9 cellular contexts compared by ENCODE assay signal in genomic region chr7:2523941-2524807, GRCh38. TPM values are rescaled to one million over a fixed set of nuclear protein-coding genes. Genes with fewer than 3 reads are reported as not detected.
DNase-seq lines count a peak whose midpoint lies in the region; ATAC-seq and TF ChIP-seq lines count a peak whose summit lies in the region.
"Had no signal": no experiment of that assay in that cellular context is flagged by ENCODE, and none has a peak within 500 bp of the region (broad histone marks: within the 10 kb centered on the region; RNA-seq: fewer than 3 reads in every experiment).

No MANE protein-coding gene starts in this region.

- no peak for TF ChIP-seq POLR2A in IMR-90 (IDR thresholded peaks at IDR 0.05; ENCODE audit: low read depth, low read length)
- TF ChIP-seq POLR2A in esophagus muscularis mucosa (IDR thresholded peaks at IDR 0.05; ENCODE audit: low read depth) = no peak

- no peak overlapping the region for H3K4ac ChIP-seq in IMR-90 (ENCODE audit: low read depth, low read length)

- H3K4me1 ChIP-seq in ACC112 (ENCODE audit: control insufficient read depth, insufficient read depth, low read length, unreplicated experiment) = peaks cover 52% of the 10 kb centered on the region
- H3K4me1 ChIP-seq in IMR-90 (ENCODE audit: control insufficient read depth, insufficient read depth, low read length) = peaks cover 26% of the 10 kb centered on the region
- peaks cover 54 to 61% of the 10 kb centered on the region in 2 experiments; a peak in 3 of 4 replicates for H3K4me1 ChIP-seq in SK-N-SH (ENCODE audit: control insufficient read depth in 1 of 2, insufficient read depth in 2 of 2, low read depth in 1 of 2, low read length in 1 of 2)
- H3K4me1 ChIP-seq in esophagus muscularis mucosa = peaks cover 57 to 95% (median 90%) of the 10 kb centered on the region in 4 donors

- H3K9ac ChIP-seq in IMR-90 (ENCODE audit: low read depth, low read length) (no peak overlapping the region), SK-N-SH (peak overlapping the region; percentile 51; the same call in 1 of the 2 replicates)

- H4K20me1 ChIP-seq in IMR-90 (ENCODE audit: insufficient read depth, low read length) (0 out of 2 replicates have a peak, but pooled peaks cover 9% of the 10 kb centered on the region), SK-N-SH (ENCODE audit: insufficient read depth) (peaks cover 10% of the 10 kb centered on the region; the same call in 1 of the 2 replicates)

- WGBS in IMR-90 (ENCODE audit: extremely low coverage in 2 of 2, insufficient read length in 1 of 2), 2 experiments = 50% methylated on average over 18 of the region's 51 CpGs; no CpG with 5 or more reads in 1 of the 2 experiments
- 69% methylated on average over 30 of the region's 51 CpGs for WGBS in SK-N-SH (ENCODE audit: low lambda C conversion rate)
- 27% methylated on average over 9 of the region's 51 CpGs for WGBS in esophagus muscularis mucosa

- H3K23ac ChIP-seq in IMR-90 (ENCODE audit: low read depth, low read length) = no peak overlapping the region

- H3K27ac ChIP-seq in ACC112 (ENCODE audit: low read depth, low read length) (no peak overlapping the region), IMR-90 (ENCODE audit: insufficient read depth, low read length) (no peak overlapping the region), SK-N-SH (ENCODE audit: low read depth in 2 of 2, low read length in 1 of 2) (peak overlapping the region; percentile 48 to 56), esophagus muscularis mucosa (replicated peaks in 1 of 4) (peak overlapping the region; percentile 12 to 58 (median 50))

- H2BK120ac ChIP-seq in IMR-90 (ENCODE audit: low read depth, low read length) = no peak overlapping the region

- no peaks in the 10 kb centered on the region for H3K9me2 ChIP-seq in SK-N-SH

- dilution Hi-C loops in IMR-90 (cut with HindIII; ENCODE audit: low sequenced_read_pairs, unreplicated experiment) = no loop called here

- H2BK5ac ChIP-seq in IMR-90 (ENCODE audit: low read depth, low read length, poor library complexity, severe bottlenecking) = no peak overlapping the region

- TF ChIP-seq EP300 in SK-N-SH (IDR thresholded peaks at IDR 0.05; ENCODE audit: borderline replicate concordance in 1 of 2, low read depth in 1 of 2, low read length in 1 of 2) (peak; percentile 40 to 49; a peak in 1 of 4 replicates), esophagus muscularis mucosa (IDR thresholded peaks at IDR 0.05) (no peak)

- no peak overlapping the region for H2BK20ac ChIP-seq in IMR-90 (ENCODE audit: low read depth, low read length)

- no peaks in the 10 kb centered on the region for H3K9me3 ChIP-seq in IMR-90 (ENCODE audit: control insufficient read depth, insufficient read depth, low read length)
- no peaks in the 10 kb centered on the region for H3K9me3 ChIP-seq in SK-N-SH
- H3K9me3 ChIP-seq in esophagus muscularis mucosa = no peaks in the 10 kb centered on the region

- H3K18ac ChIP-seq in IMR-90 (ENCODE audit: low read depth, low read length) = no peak overlapping the region

- H2AK5ac ChIP-seq in IMR-90 (ENCODE audit: low read depth, low read length) = peak overlapping the region; percentile 2; the same call in 1 of the 2 replicates

- TF ChIP-seq RAD21 in IMR-90 (IDR thresholded peaks at IDR 0.05; ENCODE audit: low read length) (no peak), SK-N-SH (IDR thresholded peaks at IDR 0.05; ENCODE audit: low read length) (peak; percentile 10; the same call in 1 of the 2 replicates)

- peaks cover 0 to 6% of the 10 kb centered on the region in 2 experiments; a peak in 1 of 4 replicates for H3K79me1 ChIP-seq in IMR-90 (ENCODE audit: low read depth in 1 of 2, low read length in 2 of 2)

- H2AK9ac ChIP-seq in IMR-90 (replicated peaks; ENCODE audit: low read depth, low read length, poor library complexity) = peak overlapping the region; percentile 47

- CTCF ChIA-PET in IMR-90 (lab: Yijun Ruan, JAX) (no interaction called here), SK-N-SH (lab: Yijun Ruan, JAX) (interaction anchor here (0.5 to 1.9 kb wide), 6 partner anchors 28 to 775 kb away, joined by 3 to 5 read pairs (median 4); no protein-coding TSS in a partner anchor)

- POLR2A ChIA-PET in IMR-90 (lab: Charles Lee; ENCODE audit: unreplicated experiment) (no interaction called here), SK-N-SH (lab: Yijun Ruan, JAX) (interaction anchor here (1.2 kb wide), 1 partner anchor 28 kb away, joined by 3 read pairs; no protein-coding TSS in a partner anchor)

- H3F3A ChIP-seq in SK-N-SH (replicated peaks; ENCODE audit: insufficient read depth) = peaks cover 48% of the 10 kb centered on the region

- H3K9me1 ChIP-seq in IMR-90 (ENCODE audit: insufficient read depth, low read length) = no peaks in the 10 kb centered on the region

- no peak overlapping the region for H4K8ac ChIP-seq in IMR-90 (ENCODE audit: low read depth in 2 of 2, low read length in 2 of 2)

- H3K36me3 ChIP-seq in ACC112 (ENCODE audit: insufficient read depth, low read length) (no peaks in the 10 kb centered on the region), IMR-90 (ENCODE audit: control insufficient read depth, insufficient read depth, low read length) (no peaks in the 10 kb centered on the region), SK-N-SH (replicated peaks in 1 of 2; ENCODE audit: control insufficient read depth in 1 of 2, insufficient read depth in 2 of 2, low read length in 1 of 2) (peaks cover 6 to 7% of the 10 kb centered on the region in 2 experiments), esophagus muscularis mucosa (peaks cover 0 to 32% (median 17%) of the 10 kb centered on the region in 4 donors)

- H3K4me2 ChIP-seq in IMR-90 (ENCODE audit: low read depth, low read length) (no peak overlapping the region), SK-N-SH (peak overlapping the region; percentile 90)

- H4K91ac ChIP-seq in IMR-90 (ENCODE audit: insufficient read depth, low read depth, low read length) = no peak overlapping the region

- ATAC-seq in IMR-90 (ENCODE audit: low read depth) (no peak), HG03342 (IDR thresholded peaks at IDR 0.05; ENCODE audit: unreplicated experiment) (no peak)

- DNase-seq in IMR-90 (peak; percentile 41), SK-N-SH (peak; percentile 91), esophagus muscularis mucosa (ENCODE audit: extremely low spot score) (no peak), mucosa of gallbladder (ENCODE audit: low spot score) (peak; percentile 93), NCI-H524 treated with DMSO at 0.1 percent for 48 hours (lab: John Stamatoyannopoulos, UW) (no peak)
- no peak for DNase-seq in effector CD8-positive, alpha-beta T cell (lab: John Stamatoyannopoulos, UW)

- H3K79me2 ChIP-seq in ACC112 (ENCODE audit: control insufficient read depth, insufficient read depth, low read length, unreplicated experiment) (peaks cover 16% of the 10 kb centered on the region), SK-N-SH (ENCODE audit: insufficient read depth) (peaks cover 48% of the 10 kb centered on the region)

- no peak overlapping the region for H3K56ac ChIP-seq in IMR-90 (ENCODE audit: extremely low read depth, insufficient read depth, low read length)

- no peak overlapping the region for H4K5ac ChIP-seq in IMR-90 (ENCODE audit: low read depth, low read length)

- in situ Hi-C loops in IMR-90 (cut with MboI; ENCODE audit: low sequenced_read_pairs) = no loop called here

- H3K14ac ChIP-seq in IMR-90 (replicated peaks; ENCODE audit: low read depth, low read length) = no peak overlapping the region

- no TSS peak for BruUV-seq in IMR-90 (replicated peaks; lab: Mats Ljungman, UMichigan)

- H3K4me3 ChIP-seq in ACC112 (ENCODE audit: low read depth, low read length) (peak overlapping the region; percentile 86; the same call in 1 of the 2 replicates), IMR-90 (ENCODE audit: insufficient read depth, low read depth, low read length) (no peak overlapping the region), SK-N-SH (ENCODE audit: low read depth in 2 of 2, low read length in 1 of 2) (no peak overlapping the region; a peak in 1 of 4 replicates), esophagus muscularis mucosa (peak overlapping the region; percentile 62 to 71 (median 64))

- TF ChIP-seq CTCF in IMR-90 (conservative IDR thresholded peaks at IDR 0.05; ENCODE audit: low read depth, low read length) (no peak), SK-N-SH (IDR thresholded peaks at IDR 0.05) (no peak), esophagus muscularis mucosa (IDR thresholded peaks at IDR 0.05) (no peak)

- no peak overlapping the region for H2BK15ac ChIP-seq in IMR-90 (ENCODE audit: low read depth, low read length)

- H3K27me3 ChIP-seq in ACC112 (ENCODE audit: insufficient read depth, low read length) (no peaks in the 10 kb centered on the region), IMR-90 (ENCODE audit: control insufficient read depth, insufficient read depth, low read length) (no peaks in the 10 kb centered on the region), SK-N-SH (ENCODE audit: insufficient read depth) (no peaks in the 10 kb centered on the region), esophagus muscularis mucosa (peaks cover 0 to 93% (median 41%) of the 10 kb centered on the region in 4 donors)

- no peak overlapping the region for H2AFZ ChIP-seq in ACC112 (ENCODE audit: low read length, unreplicated experiment)
- peak overlapping the region; percentile 60 for H2AFZ ChIP-seq in IMR-90 (replicated peaks; ENCODE audit: low read length, poor library complexity)
- H2AFZ ChIP-seq in SK-N-SH (ENCODE audit: low read depth) = no peak overlapping the region

- intact Hi-C loops in IMR-90 (cut with micrococcal nuclease) (no loop called here), esophagus muscularis mucosa (cut with DNase I) (no loop called here)

RNA-seq across cellular contexts. Expression of gene LFNG, which starts 4.6 kb away (rescaled TPM):
- total RNA-seq in IMR-90 (2012; rRNA removed) = 1.4 and 1.8 TPM in 2 replicates
- polyA plus RNA-seq in IMR-90 (2012; rRNA removed) = 5.1 and 5.3 TPM in 2 replicates
- 3.8 and 5.3 TPM in 2 replicates for polyA plus RNA-seq in IMR-90 (2012; cell fraction: cytosol; rRNA removed)
- polyA plus RNA-seq in IMR-90 (2012; cell fraction: nucleus; rRNA removed; ENCODE audit: low replicate concordance) = 11.2 and 22.5 TPM in 2 replicates
- 7.6 and 9.4 TPM in 2 replicates for polyA plus RNA-seq in SK-N-SH (2012; rRNA removed)
- 3.5 and 5.9 TPM in 2 replicates for polyA plus RNA-seq in SK-N-SH (2012; cell fraction: cytosol; rRNA removed)
- 13.3 and 14.4 TPM in 2 replicates for polyA plus RNA-seq in SK-N-SH (2012; cell fraction: nucleus; rRNA removed)
- 10 to 100 TPM in 1 of 4 donors, 1 to 10 TPM in 3; 6.1 to 10.7 (median 8.3) TPM for total RNA-seq in esophagus muscularis mucosa
- total RNA-seq in mucosa of gallbladder = 31.3 TPM

RNA-seq across cellular contexts. Expression of gene BRAT1, which starts 31.1 kb away (rescaled TPM):
- total RNA-seq in IMR-90 (2012; rRNA removed) (5.8 and 6.8 TPM in 2 replicates), esophagus muscularis mucosa (10 to 100 TPM; 22.0 to 43.8 (median 32.7) TPM), mucosa of gallbladder (35.2 TPM)
- polyA plus RNA-seq in IMR-90 (2012; rRNA removed) (21.9 and 27.5 TPM in 2 replicates), SK-N-SH (2012; rRNA removed) (34.1 and 36.2 TPM in 2 replicates)
- 19.5 and 22.3 TPM in 2 replicates for polyA plus RNA-seq in IMR-90 (2012; cell fraction: cytosol; rRNA removed)
- 62.8 and 177 TPM in 2 replicates for polyA plus RNA-seq in IMR-90 (2012; cell fraction: nucleus; rRNA removed; ENCODE audit: low replicate concordance)
- polyA plus RNA-seq in SK-N-SH (2012; cell fraction: cytosol; rRNA removed) = 8.3 and 16.1 TPM in 2 replicates
- polyA plus RNA-seq in SK-N-SH (2012; cell fraction: nucleus; rRNA removed) = 154 and 256 TPM in 2 replicates

RNA-seq across cellular contexts. Expression of gene IQCE, which starts 34.6 kb away (rescaled TPM):
- 5.0 and 6.7 TPM in 2 replicates for total RNA-seq in IMR-90 (2012; rRNA removed)
- polyA plus RNA-seq in IMR-90 (2012; rRNA removed) = 6.3 and 8.1 TPM in 2 replicates
- polyA plus RNA-seq in IMR-90 (2012; cell fraction: cytosol; rRNA removed) = 3.9 and 16.6 TPM in 2 replicates
- 15.9 and 17.4 TPM in 2 replicates for polyA plus RNA-seq in IMR-90 (2012; cell fraction: nucleus; rRNA removed; ENCODE audit: low replicate concordance)
- polyA plus RNA-seq in SK-N-SH (2012; rRNA removed) = 14.4 and 15.1 TPM in 2 replicates
- 11.2 and 12.8 TPM in 2 replicates for polyA plus RNA-seq in SK-N-SH (2012; cell fraction: cytosol; rRNA removed)
- polyA plus RNA-seq in SK-N-SH (2012; cell fraction: nucleus; rRNA removed) = 37.7 and 46.3 TPM in 2 replicates
- 10 to 100 TPM; 13.0 to 22.4 (median 18.0) TPM for total RNA-seq in esophagus muscularis mucosa
- 36.1 TPM for total RNA-seq in mucosa of gallbladder

RNA-seq across cellular contexts. Expression of gene GRIFIN, which starts 48.0 kb away (rescaled TPM):
- total RNA-seq in IMR-90 (2012; rRNA removed) (not detected in 2 replicates), esophagus muscularis mucosa (not detected), mucosa of gallbladder (not detected)
- polyA plus RNA-seq in IMR-90 (2012; rRNA removed) (not detected in 2 replicates), SK-N-SH (2012; rRNA removed) (not detected in 2 replicates)
- polyA plus RNA-seq in IMR-90 (2012; cell fraction: cytosol; rRNA removed) = not detected in 2 replicates
- polyA plus RNA-seq in IMR-90 (2012; cell fraction: nucleus; rRNA removed; ENCODE audit: low replicate concordance) = not detected in 2 replicates
- polyA plus RNA-seq in SK-N-SH (2012; cell fraction: cytosol; rRNA removed) = not detected in 2 replicates
- polyA plus RNA-seq in SK-N-SH (2012; cell fraction: nucleus; rRNA removed) = not detected in 2 replicates
- total RNA-seq: temporal lobe had no signal

Comparison
In these comparisons a context has a peak if more than half of its experiments do, and no peak if none do; other contexts are left out.
1. H3K27ac ChIP-seq: peak in SK-N-SH (2 of 2) and esophagus muscularis mucosa (4 of 4); none in ACC112 (single experiment) and IMR-90 (single experiment).
2. H3K4me3 ChIP-seq: peak in ACC112 (single experiment) and esophagus muscularis mucosa (4 of 4); none in IMR-90 (single experiment) and SK-N-SH (0 of 2).
3. DNase-seq: peak in IMR-90 (single experiment), SK-N-SH (single experiment) and mucosa of gallbladder (single experiment); none in esophagus muscularis mucosa (single experiment), effector CD8-positive, alpha-beta T cell (single experiment) and NCI-H524 treated with DMSO at 0.1 percent for 48 hours (single experiment).